Comparison of ENCODE assay signal across 8 cellular contexts in the genomic region with DNA sequence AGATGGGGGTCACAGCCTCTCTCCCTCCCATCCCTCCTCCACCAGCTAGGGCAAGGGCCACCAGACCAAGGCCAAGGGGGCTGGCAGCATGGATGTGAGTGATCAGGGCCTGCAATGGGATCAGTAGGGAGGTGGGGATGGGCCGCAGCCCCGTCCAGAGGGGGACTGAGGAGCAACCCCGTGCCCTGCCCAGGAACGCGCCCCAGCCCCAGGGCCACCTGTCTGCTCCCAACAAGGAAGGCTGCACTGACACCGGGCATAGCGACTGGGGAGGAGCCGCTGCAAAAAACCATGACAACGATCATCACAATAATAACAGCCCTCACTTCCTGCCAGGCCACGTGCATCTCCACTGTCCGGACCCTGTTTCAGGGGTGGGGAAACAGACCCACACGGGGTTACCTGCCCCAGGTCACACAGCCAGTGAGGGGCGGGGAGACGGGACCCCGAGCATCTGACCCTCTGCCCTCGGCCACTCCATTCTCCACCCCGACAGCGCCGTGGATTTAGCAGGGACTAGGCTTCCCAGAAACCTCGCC. TPM values are rescaled to one million over a fixed set of nuclear protein-coding genes. Genes with fewer than 3 reads are reported as not detected.
DNase-seq lines count a peak whose midpoint lies in the region; TF ChIP-seq lines count a peak whose summit lies in the region.

No MANE protein-coding gene starts in this region.

- H3K27me3 Mint-ChIP-seq in IgD-negative memory B cell (no peaks in the 10 kb centered on the region), nephron progenitor cell (ENCODE audit: low read depth, poor library complexity) (peaks cover 3% of the 10 kb centered on the region)

- H3K27ac Mint-ChIP-seq in IgD-negative memory B cell (peak overlapping the region; percentile 80 to 93 (median 91)), nephron progenitor cell (peak overlapping the region; percentile 59)

- H3K36me3 Mint-ChIP-seq in IgD-negative memory B cell (no peaks in the 10 kb centered on the region), nephron progenitor cell (ENCODE audit: low read depth) (peaks cover 3% of the 10 kb centered on the region)

- DNase-seq in DMS114 treated with DMSO at 0.1 percent for 48 hours (lab: John Stamatoyannopoulos, UW; ENCODE audit: unreplicated experiment) (peak; percentile 16), caudate nucleus (lab: John Stamatoyannopoulos, UW) (peak in 1 of 61 donors; percentile 18), nephron progenitor cell (peak; percentile 39), iPS-NIHi7 (ENCODE audit: extremely low spot score) (no peak), ecto neural progenitor cell (ENCODE audit: low spot score) (no peak)
- DNase-seq in stimulated activated naive CD4-positive, alpha-beta T cell treated with Interleukin-2 at 50 U/mL for 16 hours (lab: John Stamatoyannopoulos, UW), result no peak
- no peak for DNase-seq in activated CD8-positive, alpha-beta memory T cell treated with anti-CD3 and anti-CD28 coated beads, Interleukin-2, amount 50 U/mL, for 4 hours

- H3K27ac ChIP-seq in caudate nucleus (ENCODE audit: low read depth, low read length), result peak overlapping the region; percentile 33

- no peaks in the 10 kb centered on the region for H3K9me3 Mint-ChIP-seq in IgD-negative memory B cell
- H3K9me3 Mint-ChIP-seq in nephron progenitor cell, result no peaks in the 10 kb centered on the region

- peak overlapping the region in 3 of 4 donors; percentile 12 to 76 (median 63) for H3K4me3 Mint-ChIP-seq in IgD-negative memory B cell
- H3K4me3 Mint-ChIP-seq in nephron progenitor cell, result no peak overlapping the region

- no peak for TF ChIP-seq CTCF in nephron progenitor cell (IDR thresholded peaks at IDR 0.05)

- H3K4me1 Mint-ChIP-seq in IgD-negative memory B cell (peaks cover 31 to 48% (median 33%) of the 10 kb centered on the region in 3 donors), nephron progenitor cell (peaks cover 61% of the 10 kb centered on the region)

RNA-seq across cellular contexts. Expression of a gene that starts 24.3 kb away (rescaled TPM):
- 9.9 TPM for polyA plus RNA-seq in IgD-negative memory B cell

Comparison
In these comparisons a context has a peak if more than half of its experiments do, and no peak if none do; other contexts are left out.
1. DNase-seq: peak in DMS114 treated with DMSO at 0.1 percent for 48 hours (single experiment) and nephron progenitor cell (single experiment); none in iPS-NIHi7 (single experiment), ecto neural progenitor cell (single experiment), stimulated activated naive CD4-positive, alpha-beta T cell treated with Interleukin-2 at 50 U/mL for 16 hours (single experiment) and activated CD8-positive, alpha-beta memory T cell treated with anti-CD3 and anti-CD28 coated beads, Interleukin-2, amount 50 U/mL, for 4 hours (single experiment).